1 cellular context compared by ENCODE assay signal in genomic region chr1:244963231-244963826, GRCh38.
A peak's percentile ranks its signal among the peaks of the same experiment; 100 is the strongest.
TF ChIP-seq lines count a peak whose summit lies in the region.

No MANE protein-coding gene starts in this region.

TF ChIP-seq in K562, 482 proteins besides CTCF, POLR2A, EP300 and RAD21 (continued from another document):
- TF ChIP-seq ZBTB43 (CRISPR knock-in tag; IDR thresholded peaks at IDR 0.05) (no peak), CREB3L1 (IDR thresholded peaks at IDR 0.05; ENCODE audit: borderline replicate concordance, low read depth) (no peak), ZSCAN32 (CRISPR knock-in tag; IDR thresholded peaks at IDR 0.05) (no peak), AFF4 (CRISPR knock-in tag; IDR thresholded peaks at IDR 0.05) (no peak), SAP30 (IDR thresholded peaks at IDR 0.05; ENCODE audit: borderline replicate concordance, insufficient read depth, low read depth, low read length, poor library complexity, severe bottlenecking) (no peak), CREM (IDR thresholded peaks at IDR 0.05; ENCODE audit: low read depth) (0 out of 2 replicates have a peak, but pooled peaks have one; percentile 8), HES1 (IDR thresholded peaks at IDR 0.05; ENCODE audit: low read depth) (0 out of 2 replicates have a peak, but pooled peaks have one; percentile 42), ELF1 (tag; IDR thresholded peaks at IDR 0.05) (no peak), SRF (CRISPR knock-in tag; IDR thresholded peaks at IDR 0.05) (no peak), HNRNPLL (IDR thresholded peaks at IDR 0.05; ENCODE audit: low read depth, low read length, poor library complexity, severe bottlenecking) (no peak), TAF7 (tag; IDR thresholded peaks at IDR 0.05) (no peak), JUN (IDR thresholded peaks at IDR 0.05; ENCODE audit: borderline replicate concordance, low read depth, low read length) (peak; percentile 92), JUN (CRISPR knock-in tag; IDR thresholded peaks at IDR 0.05; ENCODE audit: borderline replicate concordance) (0 out of 2 replicates have a peak, but pooled peaks have one; percentile 71), NRF1 (conservative IDR thresholded peaks at IDR 0.05 in 1 of 2, IDR thresholded peaks at IDR 0.05 in 1 of 2) (peak in 1 of 2 experiments; percentile 23; a peak in 1 of 4 replicates), HDAC2 (IDR thresholded peaks at IDR 0.05) (peak; percentile 97), PTTG1 (tag; IDR thresholded peaks at IDR 0.05; ENCODE audit: low read depth) (no peak), GATAD2A (IDR thresholded peaks at IDR 0.05) (no peak), TAF1 (IDR thresholded peaks at IDR 0.05; ENCODE audit: control insufficient read depth, extremely low read depth, insufficient read depth, low read length, severe bottlenecking) (no peak), ZNF695 (CRISPR knock-in tag; IDR thresholded peaks at IDR 0.05) (no peak), MTA3 (IDR thresholded peaks at IDR 0.05; ENCODE audit: borderline replicate concordance) (0 out of 2 replicates have a peak, but pooled peaks have one; percentile 39), BRF2 (IDR thresholded peaks at IDR 0.05; ENCODE audit: borderline replicate concordance, insufficient read depth, insufficient read length) (no peak), NFYB (IDR thresholded peaks at IDR 0.05; ENCODE audit: extremely low read depth, insufficient read length) (no peak), ZNF324 (CRISPR knock-in tag; IDR thresholded peaks at IDR 0.05) (no peak), SMARCC2 (IDR thresholded peaks at IDR 0.05; ENCODE audit: low read depth) (peak; percentile 76; the same call in 1 of the 2 replicates), ARID3A (IDR thresholded peaks at IDR 0.05; ENCODE audit: borderline replicate concordance, low read depth, low read length) (no peak), ZNF507 (tag; conservative IDR thresholded peaks at IDR 0.05) (no peak), TEAD4 (IDR thresholded peaks at IDR 0.05; ENCODE audit: low read length) (peak; percentile 69; the same call in 1 of the 2 replicates), TEAD4 (CRISPR knock-in tag; IDR thresholded peaks at IDR 0.05; ENCODE audit: borderline replicate concordance) (no peak), ZNF780A (CRISPR knock-in tag; IDR thresholded peaks at IDR 0.05) (no peak), HEY1 (CRISPR knock-in tag; IDR thresholded peaks at IDR 0.05; ENCODE audit: borderline replicate concordance) (no peak), NR4A1 (CRISPR knock-in tag; IDR thresholded peaks at IDR 0.05) (no peak), NR4A1 (tag; IDR thresholded peaks at IDR 0.05) (no peak), MIER1 (IDR thresholded peaks at IDR 0.05; ENCODE audit: low read depth) (no peak), MLLT1 (IDR thresholded peaks at IDR 0.05) (no peak), PCBP1 (IDR thresholded peaks at IDR 0.05; ENCODE audit: low read depth, low read length, poor library complexity, severe bottlenecking) (no peak), CXXC5 (CRISPR knock-in tag; IDR thresholded peaks at IDR 0.05) (0 out of 2 replicates have a peak, but pooled peaks have one; percentile 19), NR1H2 (CRISPR knock-in tag; IDR thresholded peaks at IDR 0.05) (no peak), ZNF41 (CRISPR knock-in tag; conservative IDR thresholded peaks at IDR 0.05) (no peak), E2F4 (CRISPR knock-in tag; IDR thresholded peaks at IDR 0.05; ENCODE audit: low read depth) (no peak), TCFL5 (CRISPR knock-in tag; conservative IDR thresholded peaks at IDR 0.05) (no peak), NFIX (CRISPR knock-in tag; IDR thresholded peaks at IDR 0.05; ENCODE audit: low read depth) (no peak), LEF1 (IDR thresholded peaks at IDR 0.05) (peak; percentile 29; the same call in 1 of the 2 replicates), RNF2 (IDR thresholded peaks at IDR 0.05) (no peak)
TF ChIP-seq in K562: peak in this region for 59.
